6 cellular contexts compared by ENCODE assay signal in the genomic region with DNA sequence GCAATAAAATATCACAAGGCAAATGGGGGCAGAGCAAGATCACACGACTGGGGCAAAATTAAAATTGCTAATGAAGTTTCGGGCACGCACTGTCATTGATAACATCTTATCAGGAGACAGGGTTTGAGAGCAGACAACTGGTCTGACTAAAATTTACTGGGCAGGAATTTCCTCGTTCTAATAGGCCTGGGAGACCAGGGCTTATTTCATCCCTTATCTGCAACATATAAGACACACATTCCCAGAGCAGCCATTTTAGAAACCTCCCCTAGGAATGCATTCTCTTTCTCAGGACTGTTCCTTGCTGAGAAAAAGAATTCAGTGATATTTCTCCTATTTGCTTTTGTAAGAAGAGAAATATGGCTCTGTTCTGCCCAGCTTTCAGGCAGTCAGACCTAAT. TPM values are rescaled to one million over a fixed set of nuclear protein-coding genes. Genes with fewer than 3 reads are reported as not detected.
DNase-seq lines count a peak whose midpoint lies in the region; ATAC-seq, FAIRE-seq and TF ChIP-seq lines count a peak whose summit lies in the region.
"Not testable (repeated sequence)": the region's sequence is repeated elsewhere in the genome, so short reads cannot be mapped to it uniquely, and the experiment has no call there.

No MANE protein-coding gene starts in this region.

- not testable (repeated sequence) for H3K4ac ChIP-seq in mesendoderm (ENCODE audit: low read depth, low read length)

- not testable (repeated sequence) for H4K20me1 ChIP-seq in K562 (replicated peaks; ENCODE audit: control insufficient read depth, insufficient read depth, low read length)

- not testable (repeated sequence) for H3K23ac ChIP-seq in mesendoderm (ENCODE audit: low read length)

- H2BK5ac ChIP-seq in mesendoderm (ENCODE audit: low read length), result not testable (repeated sequence)

- FAIRE-seq in GM18507 (lab: Jason Lieb, UNC), result peak; percentile 5
- not testable (repeated sequence) for FAIRE-seq in K562 (lab: Jason Lieb, UNC)

- not testable (repeated sequence) for TF ChIP-seq RAD21 in K562 (CRISPR knock-in tag; conservative IDR thresholded peaks at IDR 0.05 in 1 of 2, IDR thresholded peaks at IDR 0.05 in 1 of 2)

- not testable (repeated sequence) for TF ChIP-seq CTCF in HEK293 (tag by site-specific recombination; IDR thresholded peaks at IDR 0.05); K562 (IDR thresholded peaks at IDR 0.05 in 2 of 3, conservative IDR thresholded peaks at IDR 0.05 in 1 of 3; ENCODE audit: insufficient read depth in 2 of 3, low read depth in 1 of 3, low read length in 3 of 3)

- DNase-seq in DMS 273 (lab: John Stamatoyannopoulos, UW; ENCODE audit: unreplicated experiment), result peak; percentile 10
- not testable (repeated sequence) for DNase-seq in GM18507 (ENCODE audit: extremely low spot score, insufficient read length, low read depth); K562 (ENCODE audit: extremely low read depth in 1 of 4, low spot score in 3 of 4)
- DNase-seq in OCI-M1 (lab: John Stamatoyannopoulos, UW), result peak; percentile 40
- peak; percentile 30 for DNase-seq in mesendoderm

- not testable (repeated sequence) for H3K18ac ChIP-seq in mesendoderm (ENCODE audit: low read length)

- H3K9me1 ChIP-seq in K562 (ENCODE audit: control insufficient read depth, insufficient read depth, low read length), result not testable (repeated sequence)

- not testable (repeated sequence) for TF ChIP-seq POLR2A in K562 (conservative IDR thresholded peaks at IDR 0.05)

- POLR2A ChIA-PET in HEK293 (lab: Yijun Ruan, JAX); K562 (lab: Yijun Ruan, JAX): not testable (repeated sequence)

- not testable (repeated sequence) for H2AFZ ChIP-seq in K562 (ENCODE audit: low read depth, low read length)

- not testable (repeated sequence) for H2BK15ac ChIP-seq in mesendoderm (replicated peaks; ENCODE audit: low read depth)

- intact Hi-C loops in K562 (cut with micrococcal nuclease), result not testable (repeated sequence)

- BruUV-seq in K562 (replicated peaks; lab: Mats Ljungman, UMichigan), result not testable (repeated sequence)

- H3K79me2 ChIP-seq in K562 (ENCODE audit: control insufficient read depth, insufficient read depth, low read length); mesendoderm (ENCODE audit: control insufficient read depth, insufficient read depth, low read length): not testable (repeated sequence)

- in situ Hi-C loops in K562 (cut with MboI), result not testable (repeated sequence)

- H4K8ac ChIP-seq in mesendoderm (ENCODE audit: low read depth, low read length), result not testable (repeated sequence)

- H3K9me3 ChIP-seq in HEK293 (ENCODE audit: control insufficient read depth, insufficient read depth, low read depth, low read length); K562 (replicated peaks; ENCODE audit: control insufficient read depth, insufficient read depth, low read depth, low read length): not testable (repeated sequence)

- 0 out of 2 replicates have a peak, but pooled peaks have one; percentile 5 for TF ChIP-seq EP300 in K562 (IDR thresholded peaks at IDR 0.05; ENCODE audit: low read length)

- not testable (repeated sequence) for H3K27me3 ChIP-seq in K562 (ENCODE audit: control insufficient read depth in 2 of 2, insufficient read depth in 2 of 2, low read length in 2 of 2); mesendoderm (ENCODE audit: insufficient read depth, low read length, poor library complexity)

- WGBS in K562 (ENCODE audit: insufficient coverage, low coverage, missing lambda C conversion rate), result 86% methylated on average over 4 of the region's 4 CpGs
- no CpG with 5 or more reads among the region's 4 CpGs for WGBS in mesendoderm (ENCODE audit: extremely low coverage, insufficient coverage, low lambda C conversion rate)

- not testable (repeated sequence) for H3K4me2 ChIP-seq in K562 (ENCODE audit: insufficient read depth, low read length); mesendoderm (ENCODE audit: low read length)

- CTCF ChIA-PET in HEK293 (lab: Yijun Ruan, JAX), result not testable (repeated sequence)
- CTCF ChIA-PET in K562 (lab: Yijun Ruan, JAX; ENCODE audit: low intra/inter-chr PET ratio), result interaction anchor here (0.7 kb wide), 1 partner anchor 79 kb away, joined by 3 read pairs; no protein-coding TSS in a partner anchor

- H2BK120ac ChIP-seq in mesendoderm (ENCODE audit: low read depth, low read length), result not testable (repeated sequence)

- H3K56ac ChIP-seq in mesendoderm (ENCODE audit: low read length), result not testable (repeated sequence)

- H3K79me1 ChIP-seq in mesendoderm (ENCODE audit: low read length), result not testable (repeated sequence)

- not testable (repeated sequence) for H2AK5ac ChIP-seq in mesendoderm (ENCODE audit: low read length)

- not testable (repeated sequence) for H4K5ac ChIP-seq in mesendoderm (ENCODE audit: low read length)

- not testable (repeated sequence) for ATAC-seq in K562

- H3K36me3 ChIP-seq in HEK293 (ENCODE audit: control insufficient read depth in 2 of 2, insufficient read depth in 1 of 2, low read length in 2 of 2) (peaks cover 10 to 12% of the 10 kb centered on the region in 2 experiments), K562 (ENCODE audit: control insufficient read depth, insufficient read depth, low read length) (peaks cover 15% of the 10 kb centered on the region; the same call in 2 of the 3 replicates)
- H3K36me3 ChIP-seq in mesendoderm (ENCODE audit: control insufficient read depth, insufficient read depth, low read length), result not testable (repeated sequence)

- not testable (repeated sequence) for H3K9ac ChIP-seq in K562 (ENCODE audit: insufficient read depth in 1 of 2, low read depth in 2 of 2, low read length in 2 of 2); mesendoderm (ENCODE audit: low read length)

- H3K4me1 ChIP-seq in HEK293 (ENCODE audit: control insufficient read depth, insufficient read depth, low read length); K562 (replicated peaks in 1 of 2; ENCODE audit: control insufficient read depth in 2 of 2, insufficient read depth in 2 of 2, low read length in 2 of 2); mesendoderm (ENCODE audit: control insufficient read depth, low read depth, low read length): not testable (repeated sequence)

- H3K27ac ChIP-seq in HEK293 (ENCODE audit: extremely low read depth, low read depth, low read length); K562 (ENCODE audit: extremely low read depth, low read depth, low read length); mesendoderm (ENCODE audit: low read depth, low read length): not testable (repeated sequence)

- not testable (repeated sequence) for H3K4me3 ChIP-seq in HEK293 (ENCODE audit: low read depth, low read length); K562; mesendoderm (ENCODE audit: low read length)

TF ChIP-seq in HEK293, 187 proteins besides CTCF, POLR2A, EP300 and RAD21 (continues in another document):
- peak; percentile 13 for TF ChIP-seq ZNF529 (tag by site-specific recombination; IDR thresholded peaks at IDR 0.05; ENCODE audit: insufficient replicate concordance)

TF ChIP-seq in K562, 482 proteins besides CTCF, POLR2A, EP300 and RAD21 (continues in another document):
- TF ChIP-seq TRIM28 (IDR thresholded peaks at IDR 0.05), result peak; percentile 87

RNA-seq across cellular contexts. Expression of a gene that starts 18.7 kb away (rescaled TPM):
- 3.1 and 14.9 TPM in 2 replicates for total RNA-seq in K562 (2011; cell fraction: chromatin; rRNA removed; ENCODE audit: low replicate concordance)
- 2.2 and 2.4 TPM in 2 replicates for total RNA-seq in K562 (2011; cell fraction: nucleolus; rRNA removed)
- total RNA-seq in K562 (2011; cell fraction: nucleoplasm; rRNA removed), result 6.6 and 16.6 TPM in 2 replicates
- total RNA-seq in K562 (2014; rRNA removed) (5.1 and 6.5 TPM in 2 replicates), K562 (2014; rRNA removed; fragmentation: Illumina TruSeq; extraction: Trizol) (12.3 and 14.7 TPM in 2 replicates), K562 (2015; rRNA removed; fragmentation: Illumina TruSeq; extraction: Trizol) (10.0 and 11.1 TPM in 2 replicates), K562 (2021) (12.3 and 13.7 TPM in 2 replicates)
- polyA plus RNA-seq in K562 (2011; rRNA removed) (12.5 and 21.4 TPM in 2 replicates), K562 (2014; fragmentation: Illumina TruSeq; extraction: Trizol) (12.4 and 14.0 TPM in 2 replicates), K562 (2014; fragmentation: Nextera tagmentation; extraction: Ambion mirVana) (1 to 10 TPM; 3.3 to 4.1 TPM), K562 (2014; rRNA removed) (11.4 and 11.9 TPM in 2 replicates)
- polyA plus RNA-seq in K562 (2011; cell fraction: cytosol; rRNA removed), result 2.5 and 4.6 TPM in 2 replicates
- 10.3 and 12.6 TPM in 2 replicates for polyA plus RNA-seq in K562 (2011; cell fraction: nucleus; rRNA removed)
- 12.7 and 15.1 TPM in 2 replicates for polyA plus RNA-seq in K562 (2012)
- polyA minus RNA-seq in K562 (2011; rRNA and poly(A)+ RNA removed), result 11.1 and 11.3 TPM in 2 replicates
- 7.7 and 8.4 TPM in 2 replicates for polyA minus RNA-seq in K562 (2011; cell fraction: cytosol; rRNA and poly(A)+ RNA removed)
- 4.6 and 7.4 TPM in 2 replicates for polyA minus RNA-seq in K562 (2011; cell fraction: nucleus; rRNA and poly(A)+ RNA removed)
- polyA plus RNA-seq in mesendoderm (2013, experiment 1 of 2), result 4.2 TPM
- 4.0 TPM for polyA plus RNA-seq in mesendoderm (2013, experiment 2 of 2)

RNA-seq across cellular contexts. Expression of a gene that starts 58.3 kb away (rescaled TPM):
- 47.4 and 58.7 TPM in 2 replicates for total RNA-seq in K562 (2011; cell fraction: chromatin; rRNA removed; ENCODE audit: low replicate concordance)
- total RNA-seq in K562 (2011; cell fraction: nucleolus; rRNA removed), result 46.6 and 59.0 TPM in 2 replicates
- total RNA-seq in K562 (2011; cell fraction: nucleoplasm; rRNA removed), result 42.7 and 43.7 TPM in 2 replicates
- total RNA-seq in K562 (2014; rRNA removed) (49.3 and 65.1 TPM in 2 replicates), K562 (2014; rRNA removed; fragmentation: Illumina TruSeq; extraction: Trizol) (46.2 and 51.9 TPM in 2 replicates), K562 (2015; rRNA removed; fragmentation: Illumina TruSeq; extraction: Trizol) (50.5 and 54.9 TPM in 2 replicates), K562 (2021) (54.9 and 62.0 TPM in 2 replicates)
- polyA plus RNA-seq in K562 (2011; rRNA removed) (53.5 and 70.9 TPM in 2 replicates), K562 (2014; fragmentation: Illumina TruSeq; extraction: Trizol) (61.3 and 78.9 TPM in 2 replicates), K562 (2014; fragmentation: Nextera tagmentation; extraction: Ambion mirVana) (10 to 100 TPM; 18.9 to 23.4 TPM), K562 (2014; rRNA removed) (55.2 and 59.7 TPM in 2 replicates)
- 49.3 and 54.9 TPM in 2 replicates for polyA plus RNA-seq in K562 (2011; cell fraction: cytosol; rRNA removed)
- 39.0 and 45.5 TPM in 2 replicates for polyA plus RNA-seq in K562 (2011; cell fraction: nucleus; rRNA removed)
- 35.2 and 62.5 TPM in 2 replicates for polyA plus RNA-seq in K562 (2012)
- 75.6 and 111 TPM in 2 replicates for polyA minus RNA-seq in K562 (2011; rRNA and poly(A)+ RNA removed)
- polyA minus RNA-seq in K562 (2011; cell fraction: cytosol; rRNA and poly(A)+ RNA removed), result 36.8 and 46.1 TPM in 2 replicates
- 26.3 and 31.2 TPM in 2 replicates for polyA minus RNA-seq in K562 (2011; cell fraction: nucleus; rRNA and poly(A)+ RNA removed)
- polyA plus RNA-seq in mesendoderm (2013, experiment 1 of 2), result 29.7 TPM
- 32.3 TPM for polyA plus RNA-seq in mesendoderm (2013, experiment 2 of 2)
